Comparison of ENCODE assay signal across 1 cellular context in the genomic region with DNA sequence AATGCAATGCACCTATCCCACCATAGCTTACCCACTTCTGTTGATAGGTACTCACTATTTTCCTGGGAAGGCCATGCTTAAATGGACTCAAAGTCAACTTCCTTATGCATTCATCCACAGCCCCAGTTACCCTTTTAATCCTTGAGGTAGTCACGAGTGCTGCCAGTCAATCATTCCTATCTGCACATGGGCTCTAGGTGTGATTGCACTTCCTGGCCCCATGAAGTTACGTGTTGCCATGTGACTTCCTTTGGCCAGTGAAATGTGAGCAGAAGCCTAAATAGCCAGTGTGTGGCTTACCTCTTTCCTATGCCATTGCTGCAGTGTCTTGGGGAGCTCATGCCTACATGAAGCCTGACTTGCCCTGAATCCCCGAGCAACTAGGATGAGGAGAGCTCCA.
TF ChIP-seq lines count a peak whose summit lies in the region.

No MANE protein-coding gene starts in this region.

TF ChIP-seq in IMR-90, 13 proteins besides CTCF, POLR2A, EP300 and RAD21 (continued from another document):
- TF ChIP-seq USF2 (IDR thresholded peaks at IDR 0.05; ENCODE audit: low read depth, low read length) (no peak), RCOR1 (IDR thresholded peaks at IDR 0.05; ENCODE audit: insufficient replicate concordance, low read length) (no peak), MAZ (IDR thresholded peaks at IDR 0.05; ENCODE audit: borderline replicate concordance, low read depth, low read length) (no peak), SMC3 (IDR thresholded peaks at IDR 0.05; ENCODE audit: low read depth, low read length) (no peak), MXI1 (IDR thresholded peaks at IDR 0.05; ENCODE audit: borderline replicate concordance, low read depth, low read length) (no peak), CEBPB (IDR thresholded peaks at IDR 0.05; ENCODE audit: low read depth, low read length) (no peak), RFX5 (IDR thresholded peaks at IDR 0.05; ENCODE audit: low read depth, low read length) (no peak), FOS (IDR thresholded peaks at IDR 0.05; ENCODE audit: low read depth, low read length) (no peak), CHD1 (IDR thresholded peaks at IDR 0.05; ENCODE audit: low read depth, low read length) (no peak), MAFK (IDR thresholded peaks at IDR 0.05; ENCODE audit: low read depth, low read length) (no peak), BHLHE40 (IDR thresholded peaks at IDR 0.05; ENCODE audit: low read depth, low read length) (no peak)
